1 cellular context compared by ENCODE assay signal in genomic region chr16:740764-741505, GRCh38.
TF ChIP-seq lines count a peak whose summit lies in the region.

Gene CIAO3, minus strand, starts transcription at chr16:740997. Its CDS starts 12 bp downstream, at chr16:740985.

TF ChIP-seq in HepG2, 621 proteins besides CTCF, POLR2A, EP300 and RAD21 (continued from another document):
- TF ChIP-seq ARID3A (IDR thresholded peaks at IDR 0.05; ENCODE audit: low read depth, low read length) (no peak), LBX2 (CRISPR knock-in tag; IDR thresholded peaks at IDR 0.05; ENCODE audit: borderline replicate concordance) (no peak), RELA (CRISPR knock-in tag; IDR thresholded peaks at IDR 0.05) (peak; percentile 66; the same call in 1 of the 2 replicates), ZNF513 (CRISPR knock-in tag; conservative IDR thresholded peaks at IDR 0.05) (no peak), ZNF276 (CRISPR knock-in tag; IDR thresholded peaks at IDR 0.05; ENCODE audit: low read depth) (no peak), ZNF460 (CRISPR knock-in tag; IDR thresholded peaks at IDR 0.05; ENCODE audit: borderline replicate concordance) (no peak; the same call in 1 of the 2 replicates), ZNF512 (CRISPR knock-in tag; IDR thresholded peaks at IDR 0.05) (no peak), ZSCAN29 (CRISPR knock-in tag; conservative IDR thresholded peaks at IDR 0.05) (peak; percentile 74; the same call in 1 of the 2 replicates), BATF2 (CRISPR knock-in tag; IDR thresholded peaks at IDR 0.05) (peak; percentile 43; the same call in 1 of the 2 replicates), ZNF614 (CRISPR knock-in tag; IDR thresholded peaks at IDR 0.05; ENCODE audit: borderline replicate concordance) (peak; percentile 73; the same call in 1 of the 2 replicates), FOXK1 (CRISPR knock-in tag; IDR thresholded peaks at IDR 0.05; ENCODE audit: borderline replicate concordance, low read depth) (peak; percentile 93; the same call in 1 of the 2 replicates), KAT8 (CRISPR knock-in tag; IDR thresholded peaks at IDR 0.05) (peak; percentile 95), ZZZ3 (CRISPR knock-in tag; IDR thresholded peaks at IDR 0.05; ENCODE audit: borderline replicate concordance) (peak; percentile 84), ZBTB26 (CRISPR knock-in tag; IDR thresholded peaks at IDR 0.05; ENCODE audit: borderline replicate concordance) (no peak; the same call in none of the 2 replicates), HNRNPL (IDR thresholded peaks at IDR 0.05; ENCODE audit: low read depth, low read length) (no peak), ARHGAP35 (CRISPR knock-in tag; IDR thresholded peaks at IDR 0.05; ENCODE audit: borderline replicate concordance) (no peak), MAFG (CRISPR knock-in tag; IDR thresholded peaks at IDR 0.05) (no peak), KLF12 (CRISPR knock-in tag; IDR thresholded peaks at IDR 0.05; ENCODE audit: borderline replicate concordance) (peak; percentile 46; the same call in 1 of the 2 replicates), FOXP4 (CRISPR knock-in tag; IDR thresholded peaks at IDR 0.05) (no peak), GMEB2 (CRISPR knock-in tag; IDR thresholded peaks at IDR 0.05; ENCODE audit: low read depth) (peak; percentile 78), RARG (CRISPR knock-in tag; IDR thresholded peaks at IDR 0.05; ENCODE audit: low read depth) (no peak), TCF12 (IDR thresholded peaks at IDR 0.05) (no peak), TCF12 (CRISPR knock-in tag; IDR thresholded peaks at IDR 0.05) (no peak), KDM3A (CRISPR knock-in tag; IDR thresholded peaks at IDR 0.05; ENCODE audit: low read depth) (peak; percentile 82; the same call in 1 of the 2 replicates), SMAD9 (CRISPR knock-in tag; IDR thresholded peaks at IDR 0.05) (no peak), MLXIP (CRISPR knock-in tag; IDR thresholded peaks at IDR 0.05; ENCODE audit: borderline replicate concordance) (no peak), ZKSCAN1 (IDR thresholded peaks at IDR 0.05; ENCODE audit: low read length) (no peak), KMT2B (CRISPR knock-in tag; IDR thresholded peaks at IDR 0.05) (peak; percentile 73; the same call in 1 of the 2 replicates), ZNF564 (CRISPR knock-in tag; IDR thresholded peaks at IDR 0.05) (peak; percentile 60; the same call in 1 of the 2 replicates), TRAFD1 (CRISPR knock-in tag; IDR thresholded peaks at IDR 0.05; ENCODE audit: borderline replicate concordance) (no peak), HDAC6 (IDR thresholded peaks at IDR 0.05; ENCODE audit: low read depth, low read length) (no peak), NFRKB (IDR thresholded peaks at IDR 0.05) (no peak), FOXO1 (CRISPR knock-in tag; IDR thresholded peaks at IDR 0.05) (peak; percentile 35; the same call in 1 of the 2 replicates), HINFP (CRISPR knock-in tag; IDR thresholded peaks at IDR 0.05; ENCODE audit: low read depth) (no peak), NFE2L2 (IDR thresholded peaks at IDR 0.05; ENCODE audit: low read length) (no peak)
